Comparison of ENCODE assay signal across 36 cellular contexts in the genomic region with DNA sequence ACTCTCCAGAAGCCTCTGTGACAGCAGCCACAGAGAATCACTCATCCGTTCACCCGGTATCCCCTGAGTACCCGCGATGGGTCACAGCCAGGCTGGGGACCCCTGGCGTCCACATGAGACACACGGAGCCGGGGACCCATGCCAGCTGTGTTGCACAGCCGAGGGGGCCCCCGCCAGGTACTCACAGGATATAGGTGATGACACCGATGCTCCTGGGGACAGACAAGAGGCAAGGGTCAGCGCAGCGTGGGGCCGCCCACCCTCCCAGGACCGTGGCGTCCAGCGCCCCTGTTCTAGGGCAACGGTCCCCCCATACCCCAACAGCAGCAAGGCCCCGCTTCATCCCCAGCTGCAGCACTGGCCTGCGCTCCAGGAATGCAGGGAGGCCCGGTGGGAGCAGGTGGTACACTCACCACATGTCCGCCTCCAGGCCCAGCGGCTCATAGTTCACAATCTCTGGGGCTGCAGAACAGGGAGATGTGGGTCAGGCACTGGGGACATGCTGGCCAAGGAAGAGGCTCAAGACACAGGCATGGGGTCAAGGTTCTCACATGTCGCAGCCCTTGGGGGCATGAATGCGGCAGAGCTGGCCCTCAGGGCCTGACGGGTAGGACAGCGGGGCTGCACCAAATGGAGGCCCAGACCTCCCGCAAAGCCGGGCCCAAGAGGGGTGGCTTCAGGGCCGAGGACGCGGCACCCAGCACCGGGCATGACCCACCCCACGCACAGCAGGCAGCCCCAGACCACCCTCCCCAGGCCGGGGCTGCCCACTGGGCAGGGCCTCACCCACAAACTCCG. TPM values are rescaled to one million over a fixed set of nuclear protein-coding genes. Genes with fewer than 3 reads are reported as not detected.
"Had no signal": no experiment of that assay in that cellular context is flagged by ENCODE, and none has a peak within 500 bp of the region (broad histone marks: within the 10 kb centered on the region; RNA-seq: fewer than 3 reads in every experiment).

No MANE protein-coding gene starts in this region.

- H3K4me3 Mint-ChIP-seq: activated CD4-positive, alpha-beta T cell treated with anti-CD3 and anti-CD28 coated beads, Interleukin-2, amount 10 ng/mL, durations not matched to agents 24 days and 14 days; activated CD8-positive, alpha-beta T cell treated with anti-CD3 and anti-CD28 coated beads for 36 hours; activated naive CD4-positive, alpha-beta T cell treated with anti-CD3 and anti-CD28 coated beads for 36 hours; activated naive CD8-positive, alpha-beta T cell treated with anti-CD3 and anti-CD28 coated beads, Interleukin-2, amount 10 ng/mL, durations not matched to agents 7 days and 5 days; naive thymus-derived CD8-positive, alpha-beta T cell; neural crest cell; T-helper 1 cell treated with Interleukin-12 subunit alpha and Interleukin-12 subunit beta and Interleukin-4 antibody, amounts not matched to agents 30 μg/mL and 1 μg/mL, for 36 hours; type B pancreatic cell had no signal

- H3K4me3 ChIP-seq: coronary artery, dorsolateral prefrontal cortex, left lung, lower lobe of right lung, SK-N-MC, thoracic aorta, uterus had no signal

- H3K9me3 Mint-ChIP-seq: activated CD4-positive, alpha-beta T cell treated with anti-CD3 and anti-CD28 coated beads, Interleukin-2, amount 10 ng/mL, durations not matched to agents 24 days and 14 days; activated CD8-positive, alpha-beta T cell treated with anti-CD3 and anti-CD28 coated beads for 36 hours; activated naive CD4-positive, alpha-beta T cell treated with anti-CD3 and anti-CD28 coated beads for 36 hours; activated naive CD8-positive, alpha-beta T cell treated with anti-CD3 and anti-CD28 coated beads, Interleukin-2, amount 10 ng/mL, durations not matched to agents 7 days and 5 days; naive thymus-derived CD8-positive, alpha-beta T cell; neural crest cell; T-helper 1 cell treated with Interleukin-12 subunit alpha and Interleukin-12 subunit beta and Interleukin-4 antibody, amounts not matched to agents 30 μg/mL and 1 μg/mL, for 36 hours; type B pancreatic cell had no signal

- H3K27me3 Mint-ChIP-seq: activated CD4-positive, alpha-beta T cell treated with anti-CD3 and anti-CD28 coated beads, Interleukin-2, amount 10 ng/mL, durations not matched to agents 24 days and 14 days; activated CD8-positive, alpha-beta T cell treated with anti-CD3 and anti-CD28 coated beads for 36 hours; activated naive CD8-positive, alpha-beta T cell treated with anti-CD3 and anti-CD28 coated beads, Interleukin-2, amount 10 ng/mL, durations not matched to agents 7 days and 5 days; naive thymus-derived CD8-positive, alpha-beta T cell; type B pancreatic cell had no signal

- H3K9me3 ChIP-seq: left lung, lower lobe of right lung, thoracic aorta, uterus had no signal

- H3K36me3 ChIP-seq: uterus had no signal

- DNase-seq: activated CD4-positive, alpha-beta T cell treated with anti-CD3 and anti-CD28 coated beads, Interleukin-2, amount 10 ng/mL, durations not matched to agents 24 days and 14 days; activated CD8-positive, alpha-beta T cell treated with anti-CD3 and anti-CD28 coated beads for 36 hours; activated naive CD4-positive, alpha-beta T cell treated with anti-CD3 and anti-CD28 coated beads for 36 hours; activated naive CD8-positive, alpha-beta T cell treated with anti-CD3 and anti-CD28 coated beads, Interleukin-2, amount 10 ng/mL, durations not matched to agents 7 days and 5 days; activated T-cell treated with anti-CD3 and anti-CD28 coated beads, Interleukin-2, amount 50 U/mL, for 48 hours; brain microvascular endothelial cell; dorsolateral prefrontal cortex; effector memory CD4-positive, alpha-beta T cell; head of caudate nucleus; hypothalamus; kidney glomerular epithelial cell; left lung; lower lobe of right lung; mesenchymal stem cell; naive thymus-derived CD8-positive, alpha-beta T cell; posterior cingulate gyrus; stimulated activated CD4-positive, alpha-beta T cell treated with anti-CD3 and anti-CD28 coated beads, Interleukin-2, amount 100 ng/mL, for 48 hours; stimulated activated naive CD4-positive, alpha-beta T cell treated with Interleukin-2 at 50 U/mL for 16 hours; SW 1271; T-helper 9 cell; uterus had no signal

- ATAC-seq: activated CD4-positive, CD25-positive, alpha-beta regulatory T cell treated with anti-CD3 and anti-CD28 coated beads, Interleukin-2, amount 50 U/mL, for 24 hours; activated CD8-positive, alpha-beta T cell treated with anti-CD3 and anti-CD28 coated beads for 36 hours; left lung; lower lobe of right lung; naive thymus-derived CD8-positive, alpha-beta T cell had no signal

- H3K27me3 ChIP-seq: brain microvascular endothelial cell, dorsolateral prefrontal cortex, left lung, uterus had no signal

- H3K27ac Mint-ChIP-seq: activated CD4-positive, alpha-beta T cell treated with anti-CD3 and anti-CD28 coated beads, Interleukin-2, amount 10 ng/mL, durations not matched to agents 24 days and 14 days; activated CD8-positive, alpha-beta T cell treated with anti-CD3 and anti-CD28 coated beads for 36 hours; activated naive CD4-positive, alpha-beta T cell treated with anti-CD3 and anti-CD28 coated beads for 36 hours; activated naive CD8-positive, alpha-beta T cell treated with anti-CD3 and anti-CD28 coated beads, Interleukin-2, amount 10 ng/mL, durations not matched to agents 7 days and 5 days; naive thymus-derived CD8-positive, alpha-beta T cell; T-helper 1 cell treated with Interleukin-12 subunit alpha and Interleukin-12 subunit beta and Interleukin-4 antibody, amounts not matched to agents 30 μg/mL and 1 μg/mL, for 36 hours; type B pancreatic cell had no signal

- H3K27ac ChIP-seq: brain microvascular endothelial cell, coronary artery, dorsolateral prefrontal cortex, left lung, lower lobe of right lung, SK-N-MC, VCaP had no signal

- FAIRE-seq: astrocyte, TTC549 had no signal

- H3K4me1 Mint-ChIP-seq: activated CD4-positive, alpha-beta T cell treated with anti-CD3 and anti-CD28 coated beads, Interleukin-2, amount 10 ng/mL, durations not matched to agents 24 days and 14 days; activated naive CD8-positive, alpha-beta T cell treated with anti-CD3 and anti-CD28 coated beads, Interleukin-2, amount 10 ng/mL, durations not matched to agents 7 days and 5 days had no signal

RNA-seq across cellular contexts. Expression of gene NMRK2, which starts 30.8 kb away (rescaled TPM):
- total RNA-seq: activated CD4-positive, alpha-beta T cell treated with anti-CD3 and anti-CD28 coated beads, Interleukin-2, amount 10 ng/mL, durations not matched to agents 24 days and 14 days; activated CD8-positive, alpha-beta T cell treated with anti-CD3 and anti-CD28 coated beads for 36 hours; activated naive CD4-positive, alpha-beta T cell treated with anti-CD3 and anti-CD28 coated beads for 36 hours; activated naive CD8-positive, alpha-beta T cell treated with anti-CD3 and anti-CD28 coated beads, Interleukin-2, amount 10 ng/mL, durations not matched to agents 7 days and 5 days; cerebellum; epithelial cell of proximal tubule; lower lobe of right lung; naive thymus-derived CD8-positive, alpha-beta T cell; neural crest cell; omental fat pad; renal cortical epithelial cell; subcutaneous adipose tissue had no signal
- polyA plus RNA-seq: naive thymus-derived CD8-positive, alpha-beta T cell had no signal
